ENCODE assay signal across 14 cellular contexts in the genomic region with DNA sequence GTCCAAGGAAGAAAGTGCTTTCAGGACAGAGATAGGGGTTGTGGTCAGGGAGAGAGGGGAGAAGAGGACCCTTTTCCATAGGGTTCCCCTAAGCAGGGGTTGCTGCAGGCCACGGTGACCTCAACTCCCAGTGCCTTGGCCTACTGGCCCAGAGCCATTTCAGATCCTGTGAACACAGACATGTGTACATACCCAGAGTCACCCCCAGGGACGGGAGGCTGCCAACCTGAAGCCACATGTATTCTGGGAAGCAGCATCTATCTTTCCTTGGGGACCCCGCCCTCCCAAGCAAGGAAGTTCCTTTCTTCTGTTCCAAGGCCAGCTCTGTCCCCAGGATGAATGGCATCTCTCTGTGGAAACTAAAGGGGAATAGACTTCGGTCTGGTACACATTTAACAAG. TPM values are rescaled to one million over a fixed set of nuclear protein-coding genes. Genes with fewer than 3 reads are reported as not detected.
DNase-seq lines count a peak whose midpoint lies in the region; ATAC-seq and TF ChIP-seq lines count a peak whose summit lies in the region.
"Had no signal": no experiment of that assay in that cellular context is flagged by ENCODE, and none has a peak within 500 bp of the region (broad histone marks: within the 10 kb centered on the region; RNA-seq: fewer than 3 reads in every experiment).

No MANE protein-coding gene starts in this region.

- peak overlapping the region; percentile 78 for H3K27ac ChIP-seq in colonic mucosa
- peak overlapping the region; percentile 88 to 91 for H3K27ac ChIP-seq in mucosa of rectum (ENCODE audit: low read depth in 2 of 2, low read length in 2 of 2)
- H3K27ac ChIP-seq in trophoblast cell (ENCODE audit: low read depth, low read length), result no peak overlapping the region
- H3K27ac ChIP-seq: A549 had no signal

- ATAC-seq in HG03439 (IDR thresholded peaks at IDR 0.05; ENCODE audit: unreplicated experiment) (no peak), HG02884 (IDR thresholded peaks at IDR 0.05; ENCODE audit: unreplicated experiment) (no peak)
- ATAC-seq: HCT116 had no signal

- H3K36me3 ChIP-seq in colonic mucosa (no peaks in the 10 kb centered on the region), mucosa of rectum (ENCODE audit: control insufficient read depth in 2 of 2, insufficient read depth in 2 of 2, low read length in 2 of 2) (no peaks in the 10 kb centered on the region), trophoblast cell (ENCODE audit: control insufficient read depth in 1 of 2, insufficient read depth in 2 of 2, low read length in 2 of 2) (no peaks in the 10 kb centered on the region)
- H3K36me3 ChIP-seq: BE2C had no signal

- H3K9me3 ChIP-seq in colonic mucosa (no peaks in the 10 kb centered on the region), mucosa of rectum (ENCODE audit: control insufficient read depth in 2 of 2, low read length in 2 of 2) (no peaks in the 10 kb centered on the region), trophoblast cell (ENCODE audit: insufficient read depth, low read depth, low read length) (peaks cover 2% of the 10 kb centered on the region)
- H3K9me3 ChIP-seq: A549, BE2C, Caco-2 had no signal

- WGBS in trophoblast cell (ENCODE audit: extremely low coverage, insufficient coverage, insufficient read length), result no CpG with 5 or more reads among the region's 4 CpGs

- peak overlapping the region in 1 of 2 donors; percentile 62 for H3K9ac ChIP-seq in colonic mucosa (ENCODE audit: low read depth in 2 of 2, low read length in 2 of 2)
- no peak overlapping the region for H3K9ac ChIP-seq in mucosa of rectum (ENCODE audit: low read depth in 1 of 2, low read length in 2 of 2)
- no peak overlapping the region for H3K9ac ChIP-seq in trophoblast cell (ENCODE audit: low read length)

- H2AK5ac ChIP-seq in trophoblast cell (ENCODE audit: low read length), result no peak overlapping the region

- no peak overlapping the region for H3K4me3 ChIP-seq in colonic mucosa
- no peak overlapping the region for H3K4me3 ChIP-seq in mucosa of rectum (ENCODE audit: low read length in 2 of 2)
- H3K4me3 ChIP-seq in trophoblast cell (ENCODE audit: low read depth, low read length), result no peak overlapping the region
- H3K4me3 ChIP-seq: A549 had no signal

- no peak overlapping the region for H3K4me2 ChIP-seq in trophoblast cell (ENCODE audit: low read length)
- H3K4me2 ChIP-seq: A549 had no signal

- no peak overlapping the region for H3K14ac ChIP-seq in trophoblast cell (ENCODE audit: low read length)

- no peak overlapping the region for H4K12ac ChIP-seq in trophoblast cell (ENCODE audit: low read depth, low read length)

- H2AFZ ChIP-seq in trophoblast cell (ENCODE audit: insufficient read depth, low read length, poor library complexity), result no peak overlapping the region

- no peaks in the 10 kb centered on the region for H3K79me1 ChIP-seq in trophoblast cell (ENCODE audit: low read length)

- no peak overlapping the region for H4K8ac ChIP-seq in trophoblast cell (ENCODE audit: low read depth, low read length)

- intact Hi-C loops in colonic mucosa (cut with DNase I), result no loop called here

- no peak overlapping the region for H2BK5ac ChIP-seq in trophoblast cell (ENCODE audit: low read depth, low read length, poor library complexity)

- peak; percentile 45 for DNase-seq in colonic mucosa
- no peak for DNase-seq in trophoblast cell
- no peak for DNase-seq in middle frontal gyrus (ENCODE audit: extremely low spot score, low spot score)
- DNase-seq: BE2C; Caco-2; CD8-positive, alpha-beta memory T cell; DMS53; GF-D8; IMR-90 had no signal

- TF ChIP-seq CTCF in colonic mucosa (IDR thresholded peaks at IDR 0.05), result no peak

- H3K4ac ChIP-seq in trophoblast cell (ENCODE audit: low read depth, low read length), result no peak overlapping the region

- H2BK120ac ChIP-seq in trophoblast cell (ENCODE audit: insufficient read depth, low read length, poor library complexity), result peak overlapping the region; percentile 24

- H2BK12ac ChIP-seq in trophoblast cell (ENCODE audit: low read length), result peak overlapping the region; percentile 27

- H3K4me1 ChIP-seq in colonic mucosa (peaks cover 8% of the 10 kb centered on the region), mucosa of rectum (ENCODE audit: control insufficient read depth in 2 of 2, insufficient read depth in 2 of 2, low read length in 2 of 2) (peaks cover 33 to 36% of the 10 kb centered on the region in 2 donors), trophoblast cell (ENCODE audit: control insufficient read depth in 1 of 2, insufficient read depth in 2 of 2, low read length in 2 of 2) (peaks cover 0 to 8% of the 10 kb centered on the region in 2 experiments)
- H3K4me1 ChIP-seq: A549, BE2C had no signal

- H4K91ac ChIP-seq in trophoblast cell (ENCODE audit: low read depth, low read length), result no peak overlapping the region

- H3K18ac ChIP-seq in trophoblast cell (ENCODE audit: low read length), result no peak overlapping the region

- H3K23ac ChIP-seq in trophoblast cell (ENCODE audit: low read length), result no peak overlapping the region

- no peaks in the 10 kb centered on the region for H3K27me3 ChIP-seq in colonic mucosa
- no peaks in the 10 kb centered on the region for H3K27me3 ChIP-seq in mucosa of rectum (ENCODE audit: control insufficient read depth in 2 of 2, insufficient read depth in 2 of 2, low read length in 2 of 2)
- no peaks in the 10 kb centered on the region for H3K27me3 ChIP-seq in trophoblast cell (ENCODE audit: insufficient read depth, low read length)
- H3K27me3 ChIP-seq: BE2C had no signal

- H3K79me2 ChIP-seq in trophoblast cell (ENCODE audit: control insufficient read depth, insufficient read depth, low read length, poor library complexity), result no peaks in the 10 kb centered on the region

RNA-seq across cellular contexts. Expression of gene DGLUCY, which starts 25.3 kb away (rescaled TPM):
- 100 to 1,000 TPM in 1 of 2 donors, 10 to 100 TPM in 1; 67.3 to 105 TPM for total RNA-seq in colonic mucosa
- 8.8 and 10.1 TPM in 2 replicates for polyA plus RNA-seq in trophoblast cell (2013)

RNA-seq across cellular contexts. Expression of gene RPS6KA5, which starts 28.1 kb away (rescaled TPM):
- total RNA-seq in colonic mucosa, result 10 to 100 TPM; 15.2 to 19.2 TPM
- 15.7 and 15.9 TPM in 2 replicates for polyA plus RNA-seq in trophoblast cell (2013)
